19 cellular contexts compared by ENCODE assay signal in the genomic region with DNA sequence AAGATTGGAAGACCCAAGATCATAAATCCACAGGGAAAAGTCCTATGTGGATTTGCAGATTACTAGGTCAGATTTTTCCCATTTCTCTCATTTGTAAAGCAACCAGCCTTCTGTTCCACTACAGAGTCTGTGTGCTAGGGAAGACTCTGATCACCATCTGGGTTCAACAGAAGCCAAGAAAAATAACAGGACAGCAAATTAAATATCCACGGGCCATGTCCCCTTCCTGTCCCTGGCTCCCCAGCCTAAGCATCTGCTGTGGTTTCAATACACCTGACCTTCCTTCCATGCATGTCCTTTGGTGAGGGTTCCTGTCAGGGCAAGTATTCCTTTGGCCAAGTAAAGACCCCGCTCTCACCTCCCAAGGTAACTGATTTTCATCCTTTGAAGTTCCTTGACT.
DNase-seq lines count a peak whose midpoint lies in the region; ATAC-seq and TF ChIP-seq lines count a peak whose summit lies in the region.
"Had no signal": no experiment of that assay in that cellular context is flagged by ENCODE, and none has a peak within 500 bp of the region (broad histone marks: within the 10 kb centered on the region; RNA-seq: fewer than 3 reads in every experiment).

No MANE protein-coding gene starts in this region.

- H3K4ac ChIP-seq in mesenchymal stem cell (ENCODE audit: low read depth in 1 of 2, low read length in 2 of 2): no peak overlapping the region

- H3K79me1 ChIP-seq in mesenchymal stem cell (replicated peaks; ENCODE audit: low read length, poor library complexity, severe bottlenecking): peaks cover 1% of the 10 kb centered on the region

- intact Hi-C loops in left ventricle myocardium inferior (cut with micrococcal nuclease): no loop called here

- no peak overlapping the region for H4K8ac ChIP-seq in mesenchymal stem cell (ENCODE audit: low read length)

- H3K27ac ChIP-seq in mesenchymal stem cell (ENCODE audit: low read length, poor library complexity, severe bottlenecking) (no peak overlapping the region), left ventricle myocardium inferior (replicated peaks) (no peak overlapping the region)
- H3K27ac ChIP-seq: A549 had no signal

- H3K9ac ChIP-seq in mesenchymal stem cell (ENCODE audit: low read length): no peak overlapping the region

- H3K36me3 ChIP-seq in mesenchymal stem cell (ENCODE audit: control insufficient read depth in 1 of 2, insufficient read depth in 2 of 2, low read depth in 1 of 2, low read length in 2 of 2) (no peaks in the 10 kb centered on the region), left ventricle myocardium inferior (no peaks in the 10 kb centered on the region)

- H3K4me3 ChIP-seq in mesenchymal stem cell (ENCODE audit: insufficient read depth in 1 of 2, low read depth in 1 of 2, low read length in 2 of 2) (no peak overlapping the region), left ventricle myocardium inferior (no peak overlapping the region)
- H3K4me3 ChIP-seq: A549, GM23338 had no signal

- no peak overlapping the region for H2BK120ac ChIP-seq in mesenchymal stem cell (ENCODE audit: low read depth, low read length)

- H3K14ac ChIP-seq in mesenchymal stem cell (ENCODE audit: low read length in 2 of 2): no peak overlapping the region

- no peak overlapping the region for H3K4me2 ChIP-seq in mesenchymal stem cell (ENCODE audit: low read length, poor library complexity, severe bottlenecking)
- H3K4me2 ChIP-seq: A549, GM23338 had no signal

- H2BK5ac ChIP-seq in mesenchymal stem cell (ENCODE audit: low read depth, low read length, poor library complexity, severe bottlenecking): no peak overlapping the region

- H3K23ac ChIP-seq in mesenchymal stem cell (ENCODE audit: low read length in 2 of 2): no peak overlapping the region

- H3K27me3 ChIP-seq in mesenchymal stem cell (ENCODE audit: control insufficient read depth in 1 of 2, insufficient read depth in 1 of 2, low read length in 2 of 2): no peaks in the 10 kb centered on the region
- H3K27me3 ChIP-seq in left ventricle myocardium inferior (ENCODE audit: low read depth): peaks cover 10% of the 10 kb centered on the region

- DNase-seq in NCI-H2171 treated with DMSO at 0.1 percent for 48 hours (lab: John Stamatoyannopoulos, UW) (peak; percentile 31), NCI-H2171 (lab: John Stamatoyannopoulos, UW) (no peak), cerebellar cortex (ENCODE audit: low spot score) (peak; percentile 97), mesenchymal stem cell (no peak), AG08395 (ENCODE audit: low spot score) (no peak), left ventricle myocardium inferior (no peak)
- DNase-seq: 8988T; ACHN; Calu3; CD4-positive, alpha-beta memory T cell; COR-L47; DMS79; EL; GF-D8; H9 had no signal

- H4K91ac ChIP-seq in mesenchymal stem cell (ENCODE audit: low read length): no peak overlapping the region

- H2BK12ac ChIP-seq in mesenchymal stem cell (ENCODE audit: low read length in 2 of 2): no peak overlapping the region

- H3K9me3 ChIP-seq in mesenchymal stem cell (ENCODE audit: control insufficient read depth, low read length): peaks cover 4% of the 10 kb centered on the region
- H3K9me3 ChIP-seq in left ventricle myocardium inferior (replicated peaks): no peaks in the 10 kb centered on the region
- H3K9me3 ChIP-seq: A549 had no signal

- no peak for ATAC-seq in GM21717 (IDR thresholded peaks at IDR 0.05; ENCODE audit: unreplicated experiment)
- ATAC-seq: A549, GM23338, HCT116 had no signal

- 65% methylated on average over 1 of the region's 2 CpGs for WGBS in mesenchymal stem cell

- H2AK5ac ChIP-seq in mesenchymal stem cell (ENCODE audit: low read length, severe bottlenecking): peak overlapping the region; percentile 49

- H3K18ac ChIP-seq in mesenchymal stem cell (ENCODE audit: low read depth in 1 of 2, low read length in 2 of 2): no peak overlapping the region

- H3K4me1 ChIP-seq in mesenchymal stem cell (ENCODE audit: control insufficient read depth, insufficient read depth, low read depth, low read length) (peaks cover 7% of the 10 kb centered on the region), left ventricle myocardium inferior (no peaks in the 10 kb centered on the region)
- H3K4me1 ChIP-seq: A549 had no signal

- no peak overlapping the region for H2BK15ac ChIP-seq in mesenchymal stem cell (ENCODE audit: low read depth, poor library complexity, severe bottlenecking)

- no peak for TF ChIP-seq CTCF in left ventricle myocardium inferior (IDR thresholded peaks at IDR 0.05; ENCODE audit: borderline replicate concordance)

- no peak overlapping the region for H2AFZ ChIP-seq in mesenchymal stem cell (ENCODE audit: low read depth, low read length)
- H2AFZ ChIP-seq: GM23338 had no signal

Comparison
In these comparisons a context has a peak if more than half of its experiments do, and no peak if none do; other contexts are left out.
1. DNase-seq: peak in NCI-H2171 treated with DMSO at 0.1 percent for 48 hours (single experiment) and cerebellar cortex (single experiment); none in NCI-H2171 (single experiment), mesenchymal stem cell (single experiment), AG08395 (single experiment) and left ventricle myocardium inferior (single experiment).